In genomic region chr3:24342275-24342674, GRCh38 we compare ENCODE assay signal across 29 cellular contexts.
"Had no signal": no experiment of that assay in that cellular context is flagged by ENCODE, and none has a peak within 500 bp of the region (broad histone marks: within the 10 kb centered on the region; RNA-seq: fewer than 3 reads in every experiment).

No MANE protein-coding gene starts in this region.

- H3K36me3 ChIP-seq: left lung, lower lobe of right lung, neural progenitor cell, ovary, prostate gland, stomach, thyroid gland, transverse colon, upper lobe of right lung had no signal

- H3K9me3 ChIP-seq: left lung, lower lobe of right lung, ovary, prostate gland, stomach, testis, thyroid gland, transverse colon, upper lobe of right lung had no signal

- H3K9ac ChIP-seq: neural progenitor cell had no signal

- H2AFZ ChIP-seq: neural progenitor cell had no signal

- H3K4me3 ChIP-seq: left lung, lower lobe of right lung, neural progenitor cell, ovary, prostate gland, skin epidermis, stomach, testis, thyroid gland, transverse colon, upper lobe of right lung had no signal

- H3K27me3 ChIP-seq: left lung, neural progenitor cell, ovary, stomach, testis, thyroid gland, transverse colon, upper lobe of right lung had no signal

- DNase-seq: hypothalamus; immature natural killer cell; kidney; left colon; left lung; lower lobe of right lung; mammary epithelial cell; mesendoderm; naive B cell; natural killer cell; nephron progenitor cell; ovary; retina; right cardiac atrium; stimulated activated CD4-positive, alpha-beta T cell treated with anti-CD3 and anti-CD28 coated beads, Interleukin-12 subunit alpha, Interleukin-12 subunit beta, amount 100 ng/mL, for 4 hours; stimulated activated CD4-positive, alpha-beta T cell treated with anti-CD3 and anti-CD28 coated beads, Interleukin-15, amount 100 ng/mL, for 24 hours; stimulated activated CD4-positive, alpha-beta T cell treated with anti-CD3 and anti-CD28 coated beads, Interleukin-2, amount 100 ng/mL, for 24 hours; stimulated activated CD4-positive, alpha-beta T cell treated with anti-CD3 and anti-CD28 coated beads, Interleukin-4, amount 100 ng/mL, for 1 hour; stimulated activated naive B cell treated with anti-CD40 and anti-IgM and Interleukin-4, amounts not matched to agents 10 μg/mL and 1 μg/mL and 100 μg/mL, for 72 hours; stimulated activated naive CD8-positive, alpha-beta T cell treated with anti-CD3 and anti-CD28 coated beads, Interleukin-15, Interleukin-2, amounts not matched to agents 100 U/mL and 50 U/mL, for 24 hours; stomach; testis; thyroid gland; transverse colon; upper lobe of right lung had no signal

- H3K4me1 ChIP-seq: left lung, lower lobe of right lung, neural progenitor cell, prostate gland, testis, upper lobe of right lung had no signal

- H3K27ac ChIP-seq: left lung, lower lobe of right lung, neural progenitor cell, ovary, prostate gland, skin epidermis, stomach, testis, thyroid gland, transverse colon, upper lobe of right lung had no signal

- ATAC-seq: left colon; left lung; lower lobe of right lung; natural killer cell; sciatic nerve; stimulated activated naive B cell treated with anti-CD40 and anti-IgM and Interleukin-4, amounts not matched to agents 10 μg/mL and 1 μg/mL and 100 μg/mL, for 72 hours; stimulated activated naive CD8-positive, alpha-beta T cell treated with anti-CD3 and anti-CD28 coated beads, Interleukin-15, Interleukin-2, amounts not matched to agents 100 U/mL and 50 U/mL, for 24 hours; upper lobe of right lung had no signal

- H3K4me2 ChIP-seq: neural progenitor cell had no signal
